Comparison of ENCODE assay signal across 8 cellular contexts in genomic region chr12:123064885-123065619, GRCh38.
DNase-seq lines count a peak whose midpoint lies in the region; TF ChIP-seq lines count a peak whose summit lies in the region.
"Had no signal": no experiment of that assay in that cellular context is flagged by ENCODE, and none has a peak within 500 bp of the region (broad histone marks: within the 10 kb centered on the region; RNA-seq: fewer than 3 reads in every experiment).

No MANE protein-coding gene starts in this region.

- no peak overlapping the region for H3K4me2 ChIP-seq in Loucy (ENCODE audit: low read depth, low read length, poor library complexity, severe bottlenecking)
- no peak overlapping the region for H3K4me2 ChIP-seq in mesenchymal stem cell (ENCODE audit: low read length, poor library complexity, severe bottlenecking)
- H3K4me2 ChIP-seq: KMS-11 had no signal

- no peaks in the 10 kb centered on the region for H4K20me1 ChIP-seq in Loucy (ENCODE audit: insufficient read depth, low read length, poor library complexity, severe bottlenecking)

- H2AFZ ChIP-seq in Loucy (ENCODE audit: low read length) (peak overlapping the region; percentile 63), mesenchymal stem cell (ENCODE audit: low read depth, low read length) (no peak overlapping the region)

- H3K4me1 ChIP-seq in Loucy (ENCODE audit: insufficient read depth, low read length, poor library complexity, severe bottlenecking) (peaks cover 10% of the 10 kb centered on the region), esophagus squamous epithelium (peaks cover 21 to 74% (median 42%) of the 10 kb centered on the region in 3 donors), skeletal muscle tissue (ENCODE audit: control insufficient read depth in 3 of 3, insufficient read depth in 3 of 3, low read length in 3 of 3) (peaks cover 75 to 86% (median 85%) of the 10 kb centered on the region in 3 donors), mesenchymal stem cell (ENCODE audit: control insufficient read depth, insufficient read depth, low read depth, low read length) (peaks cover 17% of the 10 kb centered on the region), tibial nerve (peaks cover 0 to 55% (median 34%) of the 10 kb centered on the region in 4 donors)

- peak overlapping the region in 1 of 2 experiments; percentile 24 for H2BK12ac ChIP-seq in mesenchymal stem cell (ENCODE audit: low read length in 2 of 2)

- H3K4me3 ChIP-seq in Loucy (ENCODE audit: low read length, poor library complexity, severe bottlenecking) (no peak overlapping the region), esophagus squamous epithelium (no peak overlapping the region), skeletal muscle tissue (ENCODE audit: low read length in 3 of 3) (peak overlapping the region; percentile 17 to 61 (median 52)), mesenchymal stem cell (ENCODE audit: insufficient read depth in 1 of 2, low read depth in 1 of 2, low read length in 2 of 2) (no peak overlapping the region), tibial nerve (no peak overlapping the region)

- peak overlapping the region in 1 of 2 experiments; percentile 9 for H3K23ac ChIP-seq in mesenchymal stem cell (ENCODE audit: low read length in 2 of 2)

- H3K9me3 ChIP-seq in Loucy (ENCODE audit: insufficient read depth, low read depth, low read length) = no peaks in the 10 kb centered on the region
- H3K9me3 ChIP-seq in esophagus squamous epithelium = no peaks in the 10 kb centered on the region
- H3K9me3 ChIP-seq in skeletal muscle tissue (ENCODE audit: control insufficient read depth in 3 of 3, low read length in 3 of 3) = no peaks in the 10 kb centered on the region
- no peaks in the 10 kb centered on the region for H3K9me3 ChIP-seq in mesenchymal stem cell (ENCODE audit: control insufficient read depth, low read length)
- H3K9me3 ChIP-seq in tibial nerve = no peaks in the 10 kb centered on the region

- H3K79me2 ChIP-seq in Loucy (ENCODE audit: insufficient read depth, low read length) = no peaks in the 10 kb centered on the region

- TF ChIP-seq EP300 in tibial nerve (IDR thresholded peaks at IDR 0.05) = no peak

- H3K27me3 ChIP-seq in Loucy (ENCODE audit: insufficient read depth, low read length, poor library complexity, severe bottlenecking) = no peaks in the 10 kb centered on the region
- no peaks in the 10 kb centered on the region for H3K27me3 ChIP-seq in esophagus squamous epithelium
- no peaks in the 10 kb centered on the region for H3K27me3 ChIP-seq in skeletal muscle tissue (ENCODE audit: control insufficient read depth in 3 of 3, insufficient read depth in 3 of 3, low read length in 3 of 3)
- no peaks in the 10 kb centered on the region for H3K27me3 ChIP-seq in mesenchymal stem cell (ENCODE audit: control insufficient read depth in 1 of 2, insufficient read depth in 1 of 2, low read length in 2 of 2)
- no peaks in the 10 kb centered on the region for H3K27me3 ChIP-seq in tibial nerve

- no peak for TF ChIP-seq POLR2A in esophagus squamous epithelium (IDR thresholded peaks at IDR 0.05)
- no peak for TF ChIP-seq POLR2A in tibial nerve (IDR thresholded peaks at IDR 0.05)

- no peak overlapping the region for H2BK120ac ChIP-seq in mesenchymal stem cell (ENCODE audit: low read depth, low read length)

- peaks cover 24% of the 10 kb centered on the region for H3K79me1 ChIP-seq in mesenchymal stem cell (replicated peaks; ENCODE audit: low read length, poor library complexity, severe bottlenecking)

- no peak overlapping the region for H4K8ac ChIP-seq in mesenchymal stem cell (ENCODE audit: low read length)

- no peak overlapping the region for H3K18ac ChIP-seq in mesenchymal stem cell (ENCODE audit: low read depth in 1 of 2, low read length in 2 of 2)

- H3K14ac ChIP-seq in mesenchymal stem cell (ENCODE audit: low read length in 2 of 2) = peak overlapping the region in 1 of 2 experiments; percentile 28

- peak; percentile 75 for DNase-seq in NCI-H774 (lab: John Stamatoyannopoulos, UW)
- DNase-seq in esophagus squamous epithelium (lab: John Stamatoyannopoulos, UW) = no peak
- no peak for DNase-seq in mesenchymal stem cell
- no peak for DNase-seq in hepatic stellate cell (ENCODE audit: low spot score)
- DNase-seq in tibial nerve (ENCODE audit: low spot score in 2 of 2) = no peak

- no peaks in the 10 kb centered on the region for H3F3A ChIP-seq in Loucy (ENCODE audit: low read depth)

- no peak overlapping the region for H3K4ac ChIP-seq in mesenchymal stem cell (ENCODE audit: low read depth in 1 of 2, low read length in 2 of 2)

- no peak overlapping the region for H2AK5ac ChIP-seq in mesenchymal stem cell (ENCODE audit: low read length, severe bottlenecking)

- H2BK5ac ChIP-seq in mesenchymal stem cell (ENCODE audit: low read depth, low read length, poor library complexity, severe bottlenecking) = no peak overlapping the region

- 69 to 78% methylated on average over 3 to 4 of the region's 8 CpGs for WGBS in esophagus squamous epithelium, 2 donors
- 88% methylated on average over 8 of the region's 8 CpGs for WGBS in mesenchymal stem cell
- WGBS in tibial nerve, 2 donors = 60 to 71% methylated on average over 7 to 8 of the region's 8 CpGs

- H3K36me3 ChIP-seq in Loucy (ENCODE audit: insufficient read depth, low read length) (no peaks in the 10 kb centered on the region), esophagus squamous epithelium (no peaks in the 10 kb centered on the region), skeletal muscle tissue (ENCODE audit: control insufficient read depth in 3 of 3, insufficient read depth in 3 of 3, low read length in 3 of 3) (no peaks in the 10 kb centered on the region), mesenchymal stem cell (ENCODE audit: control insufficient read depth in 1 of 2, insufficient read depth in 2 of 2, low read depth in 1 of 2, low read length in 2 of 2) (peaks cover 3 to 4% of the 10 kb centered on the region in 2 experiments), tibial nerve (no peaks in the 10 kb centered on the region)

- H3K9ac ChIP-seq in Loucy (ENCODE audit: low read depth, low read length, poor library complexity, severe bottlenecking) (no peak overlapping the region), skeletal muscle tissue (ENCODE audit: low read depth in 1 of 3, low read length in 3 of 3) (peak overlapping the region; percentile 65 to 90 (median 78)), mesenchymal stem cell (ENCODE audit: low read length) (no peak overlapping the region)
- H3K9ac ChIP-seq: KMS-11 had no signal

- no peak overlapping the region for H2BK15ac ChIP-seq in mesenchymal stem cell (ENCODE audit: low read depth, poor library complexity, severe bottlenecking)

- TF ChIP-seq CTCF in Loucy (conservative IDR thresholded peaks at IDR 0.05; ENCODE audit: low read length) (no peak), esophagus squamous epithelium (IDR thresholded peaks at IDR 0.05) (no peak), tibial nerve (IDR thresholded peaks at IDR 0.05) (no peak)

- H3K9me2 ChIP-seq in Loucy (replicated peaks; ENCODE audit: low read depth, low read length) = no peaks in the 10 kb centered on the region

- peak overlapping the region in 3 of 4 donors; percentile 17 to 62 (median 61) for H3K27ac ChIP-seq in esophagus squamous epithelium
- peak overlapping the region; percentile 98 for H3K27ac ChIP-seq in skeletal muscle tissue (ENCODE audit: low read depth, low read length)
- no peak overlapping the region for H3K27ac ChIP-seq in mesenchymal stem cell (ENCODE audit: low read length, poor library complexity, severe bottlenecking)
- H3K27ac ChIP-seq in tibial nerve = peak overlapping the region in 2 of 4 donors; percentile 28 to 36
- H3K27ac ChIP-seq: KMS-11 had no signal

- intact Hi-C loops in esophagus squamous epithelium (cut with DNase I) = no loop called here

- H4K91ac ChIP-seq in mesenchymal stem cell (ENCODE audit: low read length) = no peak overlapping the region

Comparison
In these comparisons a context has a peak if more than half of its experiments do, and no peak if none do; other contexts are left out.
1. H3K4me3 ChIP-seq: peak in skeletal muscle tissue (3 of 3); none in Loucy (single experiment), esophagus squamous epithelium (0 of 4), mesenchymal stem cell (0 of 2) and tibial nerve (0 of 4).
2. H3K9ac ChIP-seq: peak in skeletal muscle tissue (3 of 3); none in Loucy (single experiment) and mesenchymal stem cell (single experiment).